1 cellular context compared by ENCODE assay signal in the genomic region with DNA sequence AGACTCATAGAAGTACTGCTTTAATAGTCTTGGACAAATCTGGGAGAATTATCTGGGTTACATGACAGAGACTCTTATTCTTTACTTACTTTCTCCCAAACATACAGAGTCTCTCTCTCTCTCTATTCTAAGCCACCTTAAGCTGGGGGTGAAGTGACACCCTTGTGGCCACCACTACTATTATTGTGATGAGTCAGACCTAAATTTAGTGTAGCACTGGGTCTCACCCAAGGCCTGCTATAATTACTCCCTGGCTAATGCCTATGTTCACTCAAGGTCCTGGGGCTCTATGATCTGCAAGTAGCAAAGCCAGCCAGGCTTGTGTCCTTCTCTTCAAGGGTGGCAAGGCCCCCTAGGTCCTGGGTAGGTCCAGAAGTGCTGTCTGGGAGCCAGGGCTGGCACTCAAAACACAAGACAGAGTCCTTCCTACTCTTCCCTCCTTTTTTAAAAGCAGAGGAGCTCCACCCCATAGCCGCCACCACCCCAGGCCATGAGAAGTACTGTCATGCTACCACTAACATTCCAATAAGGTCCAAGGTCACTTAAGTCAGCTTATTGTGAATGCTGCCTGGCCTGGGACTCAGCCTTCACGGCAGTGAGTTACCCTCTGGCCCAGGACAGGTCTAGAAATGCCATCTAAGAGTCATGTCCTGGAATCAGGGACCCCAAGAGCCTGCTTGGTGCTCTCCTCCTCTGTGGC.
TF ChIP-seq lines count a peak whose summit lies in the region.

No MANE protein-coding gene starts in this region.

TF ChIP-seq in HCT116, 20 proteins besides CTCF, POLR2A, EP300 and RAD21 (continued from another document):
- TF ChIP-seq, protein P1, sequence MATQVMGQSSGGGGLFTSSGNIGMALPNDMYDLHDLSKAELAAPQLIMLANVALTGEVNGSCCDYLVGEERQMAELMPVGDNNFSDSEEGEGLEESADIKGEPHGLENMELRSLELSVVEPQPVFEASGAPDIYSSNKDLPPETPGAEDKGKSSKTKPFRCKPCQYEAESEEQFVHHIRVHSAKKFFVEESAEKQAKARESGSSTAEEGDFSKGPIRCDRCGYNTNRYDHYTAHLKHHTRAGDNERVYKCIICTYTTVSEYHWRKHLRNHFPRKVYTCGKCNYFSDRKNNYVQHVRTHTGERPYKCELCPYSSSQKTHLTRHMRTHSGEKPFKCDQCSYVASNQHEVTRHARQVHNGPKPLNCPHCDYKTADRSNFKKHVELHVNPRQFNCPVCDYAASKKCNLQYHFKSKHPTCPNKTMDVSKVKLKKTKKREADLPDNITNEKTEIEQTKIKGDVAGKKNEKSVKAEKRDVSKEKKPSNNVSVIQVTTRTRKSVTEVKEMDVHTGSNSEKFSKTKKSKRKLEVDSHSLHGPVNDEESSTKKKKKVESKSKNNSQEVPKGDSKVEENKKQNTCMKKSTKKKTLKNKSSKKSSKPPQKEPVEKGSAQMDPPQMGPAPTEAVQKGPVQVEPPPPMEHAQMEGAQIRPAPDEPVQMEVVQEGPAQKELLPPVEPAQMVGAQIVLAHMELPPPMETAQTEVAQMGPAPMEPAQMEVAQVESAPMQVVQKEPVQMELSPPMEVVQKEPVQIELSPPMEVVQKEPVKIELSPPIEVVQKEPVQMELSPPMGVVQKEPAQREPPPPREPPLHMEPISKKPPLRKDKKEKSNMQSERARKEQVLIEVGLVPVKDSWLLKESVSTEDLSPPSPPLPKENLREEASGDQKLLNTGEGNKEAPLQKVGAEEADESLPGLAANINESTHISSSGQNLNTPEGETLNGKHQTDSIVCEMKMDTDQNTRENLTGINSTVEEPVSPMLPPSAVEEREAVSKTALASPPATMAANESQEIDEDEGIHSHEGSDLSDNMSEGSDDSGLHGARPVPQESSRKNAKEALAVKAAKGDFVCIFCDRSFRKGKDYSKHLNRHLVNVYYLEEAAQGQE (IDR thresholded peaks at IDR 0.05; ENCODE audit: low read depth): no peak
